35 cellular contexts compared by ENCODE assay signal in the genomic region with DNA sequence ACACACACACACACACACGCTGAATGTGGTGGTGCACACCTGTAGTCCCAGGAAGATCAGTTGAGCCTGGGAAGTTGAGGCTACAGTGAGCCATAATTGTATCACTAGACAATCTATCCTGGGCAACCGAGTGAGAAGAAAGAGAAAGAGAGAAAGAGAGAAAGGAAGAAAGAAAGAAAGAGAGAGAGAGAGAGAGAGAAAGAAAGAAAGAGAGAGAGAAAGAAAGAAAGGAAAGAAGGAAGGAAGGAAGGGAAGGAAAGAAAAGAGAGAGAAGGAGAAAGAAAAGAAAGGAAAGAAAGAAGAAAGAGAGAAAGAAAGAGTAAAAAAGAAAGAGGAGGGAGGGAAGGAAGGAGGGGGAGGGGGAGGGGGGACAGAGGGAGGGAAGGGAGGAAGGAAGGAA.
"Had no signal": no experiment of that assay in that cellular context is flagged by ENCODE, and none has a peak within 500 bp of the region (broad histone marks: within the 10 kb centered on the region; RNA-seq: fewer than 3 reads in every experiment).

No MANE protein-coding gene starts in this region.

- ATAC-seq: activated CD4-positive, alpha-beta T cell treated with anti-CD3 and anti-CD28 coated beads for 36 hours; activated CD8-positive, alpha-beta memory T cell treated with anti-CD3 and anti-CD28 coated beads, Interleukin-2, amount 10 ng/mL, durations not matched to agents 7 days and 5 days; activated CD8-positive, alpha-beta T cell treated with anti-CD3 and anti-CD28 coated beads, Interleukin-2, amount 10 ng/mL, durations not matched to agents 7 days and 5 days; activated naive CD8-positive, alpha-beta T cell treated with anti-CD3 and anti-CD28 coated beads, Interleukin-2, amount 50 U/mL, for 24 hours; body of pancreas; effector memory CD8-positive, alpha-beta T cell; foreskin keratinocyte; gastrocnemius medialis; heart left ventricle; T-helper 17 cell had no signal

- H3K27me3 ChIP-seq: adrenal gland, body of pancreas, esophagus muscularis mucosa, foreskin keratinocyte, gastrocnemius medialis, heart left ventricle had no signal

- H3K4me3 Mint-ChIP-seq: activated CD4-positive, alpha-beta memory T cell treated with anti-CD3 and anti-CD28 coated beads for 36 hours; activated CD4-positive, alpha-beta T cell treated with anti-CD3 and anti-CD28 coated beads for 36 hours; activated CD4-positive, alpha-beta T cell treated with anti-CD3 and anti-CD28 coated beads, Interleukin-2, amount 10 ng/mL, durations not matched to agents 24 days and 14 days; activated CD8-positive, alpha-beta memory T cell treated with anti-CD3 and anti-CD28 coated beads, Interleukin-2, amount 10 ng/mL, durations not matched to agents 7 days and 5 days; activated CD8-positive, alpha-beta T cell treated with anti-CD3 and anti-CD28 coated beads, Interleukin-2, amount 10 ng/mL, durations not matched to agents 7 days and 5 days; activated naive CD4-positive, alpha-beta T cell treated with anti-CD3 and anti-CD28 coated beads for 36 hours; activated naive CD4-positive, alpha-beta T cell treated with anti-CD3 and anti-CD28 coated beads, Interleukin-2, amount 50 U/mL, for 24 hours; activated naive CD8-positive, alpha-beta T cell treated with anti-CD3 and anti-CD28 coated beads for 36 hours; activated naive CD8-positive, alpha-beta T cell treated with anti-CD3 and anti-CD28 coated beads, Interleukin-2, amount 50 U/mL, for 24 hours; activated T-helper 1 cell treated with anti-CD3 and anti-CD28 coated beads, Interleukin-12 subunit alpha, Interleukin-12 subunit beta, Interleukin-2, Interleukin-4 antibody, amounts not matched to agents 30 ng/mL and 10 ng/mL and 1 ng/mL, durations not matched to agents 14 hours and 24 hours and 36 hours; effector memory CD8-positive, alpha-beta T cell; T-helper 17 cell; T-helper 2 cell treated with Interferon-gamma antibody and Interleukin-4, amounts not matched to agents 5 μg/mL and 100 μg/mL, for 36 hours had no signal

- H3K36me3 ChIP-seq: adrenal gland, esophagus muscularis mucosa, gastrocnemius medialis, heart left ventricle had no signal

- H3K27ac ChIP-seq: adrenal gland, body of pancreas, esophagus muscularis mucosa, foreskin keratinocyte, gastrocnemius medialis, heart left ventricle had no signal

- H3K9me3 ChIP-seq: adrenal gland, body of pancreas, esophagus muscularis mucosa, gastrocnemius medialis, heart left ventricle had no signal

- H3K4me1 Mint-ChIP-seq: activated CD4-positive, alpha-beta T cell treated with anti-CD3 and anti-CD28 coated beads for 36 hours; activated CD8-positive, alpha-beta memory T cell treated with anti-CD3 and anti-CD28 coated beads, Interleukin-2, amount 10 ng/mL, durations not matched to agents 7 days and 5 days; activated naive CD4-positive, alpha-beta T cell treated with anti-CD3 and anti-CD28 coated beads, Interleukin-2, amount 50 U/mL, for 24 hours had no signal

- H3K4me3 ChIP-seq: adrenal gland, body of pancreas, esophagus muscularis mucosa, gastrocnemius medialis, heart left ventricle had no signal

- H3K27ac Mint-ChIP-seq: activated CD4-positive, alpha-beta memory T cell treated with anti-CD3 and anti-CD28 coated beads for 36 hours; activated CD4-positive, alpha-beta T cell treated with anti-CD3 and anti-CD28 coated beads for 36 hours; activated CD4-positive, alpha-beta T cell treated with anti-CD3 and anti-CD28 coated beads, Interleukin-2, amount 10 ng/mL, durations not matched to agents 24 days and 14 days; activated CD8-positive, alpha-beta memory T cell treated with anti-CD3 and anti-CD28 coated beads, Interleukin-2, amount 10 ng/mL, durations not matched to agents 7 days and 5 days; activated CD8-positive, alpha-beta T cell treated with anti-CD3 and anti-CD28 coated beads, Interleukin-2, amount 10 ng/mL, durations not matched to agents 7 days and 5 days; activated naive CD4-positive, alpha-beta T cell treated with anti-CD3 and anti-CD28 coated beads for 36 hours; activated naive CD4-positive, alpha-beta T cell treated with anti-CD3 and anti-CD28 coated beads, Interleukin-2, amount 50 U/mL, for 24 hours; activated naive CD8-positive, alpha-beta T cell treated with anti-CD3 and anti-CD28 coated beads for 36 hours; activated naive CD8-positive, alpha-beta T cell treated with anti-CD3 and anti-CD28 coated beads, Interleukin-2, amount 50 U/mL, for 24 hours; activated T-helper 1 cell treated with anti-CD3 and anti-CD28 coated beads, Interleukin-12 subunit alpha, Interleukin-12 subunit beta, Interleukin-2, Interleukin-4 antibody, amounts not matched to agents 30 ng/mL and 10 ng/mL and 1 ng/mL, durations not matched to agents 14 hours and 24 hours and 36 hours; activated T-helper 2 cell treated with anti-CD3 and anti-CD28 coated beads, Interferon-gamma antibody, Interleukin-2, Interleukin-4, amounts not matched to agents 10 μg/mL and 5 μg/mL and 100 μg/mL, durations not matched to agents 14 hours and 24 hours and 36 hours; effector memory CD8-positive, alpha-beta T cell; T-helper 17 cell; T-helper 2 cell treated with Interferon-gamma antibody and Interleukin-4, amounts not matched to agents 5 μg/mL and 100 μg/mL, for 36 hours had no signal

- H3K9me3 Mint-ChIP-seq: activated CD4-positive, alpha-beta memory T cell treated with anti-CD3 and anti-CD28 coated beads for 36 hours; activated CD4-positive, alpha-beta T cell treated with anti-CD3 and anti-CD28 coated beads, Interleukin-2, amount 10 ng/mL, durations not matched to agents 24 days and 14 days; activated naive CD4-positive, alpha-beta T cell treated with anti-CD3 and anti-CD28 coated beads for 36 hours; activated naive CD4-positive, alpha-beta T cell treated with anti-CD3 and anti-CD28 coated beads, Interleukin-2, amount 50 U/mL, for 24 hours; activated naive CD8-positive, alpha-beta T cell treated with anti-CD3 and anti-CD28 coated beads for 36 hours; activated naive CD8-positive, alpha-beta T cell treated with anti-CD3 and anti-CD28 coated beads, Interleukin-2, amount 50 U/mL, for 24 hours; activated T-helper 1 cell treated with anti-CD3 and anti-CD28 coated beads, Interleukin-12 subunit alpha, Interleukin-12 subunit beta, Interleukin-2, Interleukin-4 antibody, amounts not matched to agents 30 ng/mL and 10 ng/mL and 1 ng/mL, durations not matched to agents 14 hours and 24 hours and 36 hours; activated T-helper 2 cell treated with anti-CD3 and anti-CD28 coated beads, Interferon-gamma antibody, Interleukin-2, Interleukin-4, amounts not matched to agents 10 μg/mL and 5 μg/mL and 100 μg/mL, durations not matched to agents 14 hours and 24 hours and 36 hours; effector memory CD8-positive, alpha-beta T cell; T-helper 2 cell treated with Interferon-gamma antibody and Interleukin-4, amounts not matched to agents 5 μg/mL and 100 μg/mL, for 36 hours had no signal

- DNase-seq: activated CD4-positive, alpha-beta memory T cell treated with anti-CD3 and anti-CD28 coated beads for 36 hours; activated CD4-positive, alpha-beta T cell treated with anti-CD3 and anti-CD28 coated beads for 36 hours; activated CD4-positive, alpha-beta T cell treated with anti-CD3 and anti-CD28 coated beads, Interleukin-2, amount 10 ng/mL, durations not matched to agents 24 days and 14 days; activated CD4-positive, CD25-positive, alpha-beta regulatory T cell; activated CD4-positive, CD25-positive, alpha-beta regulatory T cell treated with anti-CD3 and anti-CD28 coated beads, Interleukin-2, amount 50 U/mL, for 72 hours; activated CD8-positive, alpha-beta memory T cell treated with anti-CD3 and anti-CD28 coated beads, Interleukin-2, amount 10 ng/mL, durations not matched to agents 7 days and 5 days; activated CD8-positive, alpha-beta memory T cell treated with anti-CD3 and anti-CD28 coated beads, Interleukin-2, amount 50 U/mL, for 4 hours; activated CD8-positive, alpha-beta T cell treated with anti-CD3 and anti-CD28 coated beads, Interleukin-2, amount 10 ng/mL, durations not matched to agents 7 days and 5 days; activated effector memory CD4-positive, alpha-beta T cell treated with anti-CD3 and anti-CD28 coated beads, Interleukin-2, amount 50 U/mL, for 16 hours; activated naive CD4-positive, alpha-beta T cell treated with anti-CD3 and anti-CD28 coated beads for 36 hours; activated naive CD8-positive, alpha-beta T cell treated with anti-CD3 and anti-CD28 coated beads for 36 hours; activated naive CD8-positive, alpha-beta T cell treated with anti-CD3 and anti-CD28 coated beads, Interleukin-2, amount 50 U/mL, for 24 hours; activated T-cell treated with anti-CD3 and anti-CD28 coated beads, Interleukin-2, amount 50 U/mL, for 1 hour; activated T-cell treated with anti-CD3 and anti-CD28 coated beads, Interleukin-2, amount 50 U/mL, for 48 hours; adrenal gland; amygdala; aorta; body of pancreas; caudate nucleus; cortex of kidney; dermis blood vessel endothelial cell; effector CD4-positive, alpha-beta T cell; effector memory CD8-positive, alpha-beta T cell; erythroblast; foreskin keratinocyte; gastrocnemius medialis; glutamatergic neuron; heart left ventricle; T-helper 17 cell; T1000 had no signal

- H3K36me3 Mint-ChIP-seq: activated CD4-positive, alpha-beta memory T cell treated with anti-CD3 and anti-CD28 coated beads for 36 hours; activated CD8-positive, alpha-beta memory T cell treated with anti-CD3 and anti-CD28 coated beads, Interleukin-2, amount 10 ng/mL, durations not matched to agents 7 days and 5 days; activated naive CD4-positive, alpha-beta T cell treated with anti-CD3 and anti-CD28 coated beads, Interleukin-2, amount 50 U/mL, for 24 hours; activated naive CD8-positive, alpha-beta T cell treated with anti-CD3 and anti-CD28 coated beads for 36 hours had no signal
